Comparison of ENCODE assay signal across 31 cellular contexts in genomic region chr11:78398715-78399114, GRCh38.
"Had no signal": no experiment of that assay in that cellular context is flagged by ENCODE, and none has a peak within 500 bp of the region (broad histone marks: within the 10 kb centered on the region; RNA-seq: fewer than 3 reads in every experiment).

No MANE protein-coding gene starts in this region.

- H3K36me3 ChIP-seq: adrenal gland, esophagus squamous epithelium, gastroesophageal sphincter had no signal

- H3K9me3 ChIP-seq: adrenal gland, body of pancreas, esophagus squamous epithelium, gastroesophageal sphincter had no signal

- H3K4me1 Mint-ChIP-seq: activated naive CD4-positive, alpha-beta T cell treated with anti-CD3 and anti-CD28 coated beads, Interleukin-2, amount 50 U/mL, for 24 hours had no signal

- H3K36me3 Mint-ChIP-seq: activated CD4-positive, alpha-beta memory T cell treated with anti-CD3 and anti-CD28 coated beads for 36 hours; activated naive CD4-positive, alpha-beta T cell treated with anti-CD3 and anti-CD28 coated beads, Interleukin-2, amount 50 U/mL, for 24 hours; activated naive CD8-positive, alpha-beta T cell treated with anti-CD3 and anti-CD28 coated beads for 36 hours had no signal

- H3K27ac Mint-ChIP-seq: activated CD4-positive, alpha-beta memory T cell treated with anti-CD3 and anti-CD28 coated beads for 36 hours; activated CD4-positive, alpha-beta T cell treated with anti-CD3 and anti-CD28 coated beads for 36 hours; activated naive CD4-positive, alpha-beta T cell treated with anti-CD3 and anti-CD28 coated beads for 36 hours; activated naive CD4-positive, alpha-beta T cell treated with anti-CD3 and anti-CD28 coated beads, Interleukin-2, amount 50 U/mL, for 24 hours; activated naive CD8-positive, alpha-beta T cell treated with anti-CD3 and anti-CD28 coated beads for 36 hours; activated naive CD8-positive, alpha-beta T cell treated with anti-CD3 and anti-CD28 coated beads, Interleukin-2, amount 50 U/mL, for 24 hours; activated T-helper 1 cell treated with anti-CD3 and anti-CD28 coated beads, Interleukin-12 subunit alpha, Interleukin-12 subunit beta, Interleukin-2, Interleukin-4 antibody, amounts not matched to agents 30 ng/mL and 10 ng/mL and 1 ng/mL, durations not matched to agents 14 hours and 24 hours and 36 hours had no signal

- H3K27ac ChIP-seq: adrenal gland, body of pancreas, epithelial cell of prostate, esophagus squamous epithelium, gastroesophageal sphincter had no signal

- H3K27me3 Mint-ChIP-seq: activated CD4-positive, alpha-beta memory T cell treated with anti-CD3 and anti-CD28 coated beads for 36 hours; activated CD4-positive, alpha-beta T cell treated with anti-CD3 and anti-CD28 coated beads for 36 hours; activated CD4-positive, alpha-beta T cell treated with anti-CD3 and anti-CD28 coated beads, Interleukin-2, amount 10 ng/mL, durations not matched to agents 24 days and 14 days; activated CD8-positive, alpha-beta memory T cell treated with anti-CD3 and anti-CD28 coated beads, Interleukin-2, amount 10 ng/mL, durations not matched to agents 7 days and 5 days; activated naive CD4-positive, alpha-beta T cell treated with anti-CD3 and anti-CD28 coated beads, Interleukin-2, amount 50 U/mL, for 24 hours; activated naive CD8-positive, alpha-beta T cell treated with anti-CD3 and anti-CD28 coated beads for 36 hours; activated naive CD8-positive, alpha-beta T cell treated with anti-CD3 and anti-CD28 coated beads, Interleukin-2, amount 50 U/mL, for 24 hours had no signal

- H3K4me1 ChIP-seq: body of pancreas had no signal

- DNase-seq: activated CD4-positive, alpha-beta memory T cell treated with anti-CD3 and anti-CD28 coated beads for 36 hours; activated CD4-positive, alpha-beta T cell treated with anti-CD3 and anti-CD28 coated beads for 36 hours; activated CD4-positive, alpha-beta T cell treated with anti-CD3 and anti-CD28 coated beads, Interleukin-2, amount 10 ng/mL, durations not matched to agents 24 days and 14 days; activated CD4-positive, CD25-positive, alpha-beta regulatory T cell; activated CD4-positive, CD25-positive, alpha-beta regulatory T cell treated with anti-CD3 and anti-CD28 coated beads, Interleukin-2, amount 50 U/mL, for 72 hours; activated CD8-positive, alpha-beta memory T cell treated with anti-CD3 and anti-CD28 coated beads, Interleukin-2, amount 10 ng/mL, durations not matched to agents 7 days and 5 days; activated CD8-positive, alpha-beta memory T cell treated with anti-CD3 and anti-CD28 coated beads, Interleukin-2, amount 50 U/mL, for 4 hours; activated CD8-positive, alpha-beta T cell treated with anti-CD3 and anti-CD28 coated beads, Interleukin-2, amount 10 ng/mL, durations not matched to agents 7 days and 5 days; activated effector memory CD4-positive, alpha-beta T cell treated with anti-CD3 and anti-CD28 coated beads, Interleukin-2, amount 50 U/mL, for 16 hours; activated naive CD4-positive, alpha-beta T cell treated with anti-CD3 and anti-CD28 coated beads for 36 hours; activated naive CD8-positive, alpha-beta T cell treated with anti-CD3 and anti-CD28 coated beads for 36 hours; activated naive CD8-positive, alpha-beta T cell treated with anti-CD3 and anti-CD28 coated beads, Interleukin-2, amount 50 U/mL, for 24 hours; activated T-cell treated with anti-CD3 and anti-CD28 coated beads, Interleukin-2, amount 50 U/mL, for 1 hour; activated T-cell treated with anti-CD3 and anti-CD28 coated beads, Interleukin-2, amount 50 U/mL, for 48 hours; adrenal gland; amygdala; aorta; body of pancreas; caudate nucleus; cortex of kidney; dermis blood vessel endothelial cell; effector CD4-positive, alpha-beta T cell; effector memory CD8-positive, alpha-beta T cell; esophagus squamous epithelium; foreskin melanocyte; head of caudate nucleus; T1000 had no signal

- H3K27me3 ChIP-seq: adrenal gland, body of pancreas, esophagus squamous epithelium, gastroesophageal sphincter had no signal

- H3K4me3 Mint-ChIP-seq: activated CD4-positive, alpha-beta memory T cell treated with anti-CD3 and anti-CD28 coated beads for 36 hours; activated CD4-positive, alpha-beta T cell treated with anti-CD3 and anti-CD28 coated beads for 36 hours; activated CD4-positive, alpha-beta T cell treated with anti-CD3 and anti-CD28 coated beads, Interleukin-2, amount 10 ng/mL, durations not matched to agents 24 days and 14 days; activated CD8-positive, alpha-beta memory T cell treated with anti-CD3 and anti-CD28 coated beads, Interleukin-2, amount 10 ng/mL, durations not matched to agents 7 days and 5 days; activated CD8-positive, alpha-beta T cell treated with anti-CD3 and anti-CD28 coated beads, Interleukin-2, amount 10 ng/mL, durations not matched to agents 7 days and 5 days; activated naive CD4-positive, alpha-beta T cell treated with anti-CD3 and anti-CD28 coated beads for 36 hours; activated naive CD4-positive, alpha-beta T cell treated with anti-CD3 and anti-CD28 coated beads, Interleukin-2, amount 50 U/mL, for 24 hours; activated naive CD8-positive, alpha-beta T cell treated with anti-CD3 and anti-CD28 coated beads for 36 hours; activated naive CD8-positive, alpha-beta T cell treated with anti-CD3 and anti-CD28 coated beads, Interleukin-2, amount 50 U/mL, for 24 hours; activated T-helper 1 cell treated with anti-CD3 and anti-CD28 coated beads, Interleukin-12 subunit alpha, Interleukin-12 subunit beta, Interleukin-2, Interleukin-4 antibody, amounts not matched to agents 30 ng/mL and 10 ng/mL and 1 ng/mL, durations not matched to agents 14 hours and 24 hours and 36 hours; effector memory CD8-positive, alpha-beta T cell had no signal

- H3K9me3 Mint-ChIP-seq: activated CD4-positive, alpha-beta memory T cell treated with anti-CD3 and anti-CD28 coated beads for 36 hours; activated CD4-positive, alpha-beta T cell treated with anti-CD3 and anti-CD28 coated beads, Interleukin-2, amount 10 ng/mL, durations not matched to agents 24 days and 14 days; activated naive CD4-positive, alpha-beta T cell treated with anti-CD3 and anti-CD28 coated beads for 36 hours; activated naive CD4-positive, alpha-beta T cell treated with anti-CD3 and anti-CD28 coated beads, Interleukin-2, amount 50 U/mL, for 24 hours; activated naive CD8-positive, alpha-beta T cell treated with anti-CD3 and anti-CD28 coated beads for 36 hours; activated naive CD8-positive, alpha-beta T cell treated with anti-CD3 and anti-CD28 coated beads, Interleukin-2, amount 50 U/mL, for 24 hours; activated T-helper 1 cell treated with anti-CD3 and anti-CD28 coated beads, Interleukin-12 subunit alpha, Interleukin-12 subunit beta, Interleukin-2, Interleukin-4 antibody, amounts not matched to agents 30 ng/mL and 10 ng/mL and 1 ng/mL, durations not matched to agents 14 hours and 24 hours and 36 hours; effector memory CD8-positive, alpha-beta T cell had no signal

- H3K4me3 ChIP-seq: adrenal gland, body of pancreas, esophagus squamous epithelium, gastroesophageal sphincter had no signal
